19 cellular contexts compared by ENCODE assay signal in genomic region chr3:33579843-33580242, GRCh38.
DNase-seq lines count a peak whose midpoint lies in the region; ATAC-seq, FAIRE-seq and TF ChIP-seq lines count a peak whose summit lies in the region.
"Had no signal": no experiment of that assay in that cellular context is flagged by ENCODE, and none has a peak within 500 bp of the region (broad histone marks: within the 10 kb centered on the region; RNA-seq: fewer than 3 reads in every experiment).

No MANE protein-coding gene starts in this region.

- no peak overlapping the region for H2BK15ac ChIP-seq in H1 (ENCODE audit: low read length)

- peaks cover 29% of the 10 kb centered on the region for H3K36me3 ChIP-seq in cardiac muscle cell
- H3K36me3 ChIP-seq in HUES48 (ENCODE audit: control insufficient read depth, insufficient read depth, low read length): peaks cover 16% of the 10 kb centered on the region
- H3K36me3 ChIP-seq in H1 (ENCODE audit: control insufficient read depth in 2 of 4, insufficient read depth in 4 of 4, low read length in 3 of 4): peaks cover 0 to 15% (median 0%) of the 10 kb centered on the region in 4 experiments; a peak in 1 of 8 replicates
- H3K36me3 ChIP-seq: MG63 had no signal

- H3K27me3 ChIP-seq in cardiac muscle cell (no peaks in the 10 kb centered on the region), right cardiac atrium (ENCODE audit: control insufficient read depth, insufficient read depth) (no peaks in the 10 kb centered on the region), HUES48 (ENCODE audit: control insufficient read depth, insufficient read depth, low read length) (no peaks in the 10 kb centered on the region), H1 (replicated peaks in 1 of 4; ENCODE audit: control insufficient read depth in 3 of 4, extremely low read depth in 1 of 4, insufficient read depth in 3 of 4, low read length in 3 of 4) (no peaks in the 10 kb centered on the region)
- H3K27me3 ChIP-seq: MG63 had no signal

- no peak overlapping the region for H2AK5ac ChIP-seq in H1 (ENCODE audit: low read depth, low read length)

- H3K9me3 ChIP-seq in cardiac muscle cell (ENCODE audit: low read depth) (no peaks in the 10 kb centered on the region), right cardiac atrium (ENCODE audit: control insufficient read depth, low read length) (no peaks in the 10 kb centered on the region), HUES48 (ENCODE audit: control insufficient read depth, insufficient read depth, low read length) (no peaks in the 10 kb centered on the region), H1 (ENCODE audit: insufficient read depth in 2 of 2, low read depth in 1 of 2, low read length in 1 of 2) (no peaks in the 10 kb centered on the region)
- H3K9me3 ChIP-seq: MG63 had no signal

- peaks cover 17% of the 10 kb centered on the region for H3K36me3 Mint-ChIP-seq in nephron progenitor cell (ENCODE audit: low read depth)

- no peaks in the 10 kb centered on the region for H3K79me2 ChIP-seq in H1 (ENCODE audit: control insufficient read depth in 1 of 2, insufficient read depth in 2 of 2, low read length in 2 of 2)

- no peak overlapping the region for H4K8ac ChIP-seq in H1 (ENCODE audit: extremely low read depth, insufficient read depth, low read length)

- H3K27me3 Mint-ChIP-seq in nephron progenitor cell (ENCODE audit: low read depth, poor library complexity): no peaks in the 10 kb centered on the region

- H3K4me1 ChIP-seq in cardiac muscle cell (ENCODE audit: low read depth) (peaks cover 7% of the 10 kb centered on the region), right cardiac atrium (ENCODE audit: control insufficient read depth, insufficient read depth, low read length) (no peaks in the 10 kb centered on the region), HUES48 (ENCODE audit: control insufficient read depth, insufficient read depth, low read length) (peaks cover 64% of the 10 kb centered on the region), H1 (replicated peaks in 1 of 4; ENCODE audit: control insufficient read depth in 3 of 4, insufficient read depth in 4 of 4, low read length in 3 of 4) (peaks cover 4 to 25% (median 15%) of the 10 kb centered on the region in 4 experiments; a peak in 5 of 7 replicates)

- peak in 1 of 2 donors; percentile 14 for DNase-seq in cardiac muscle cell (ENCODE audit: low read depth in 1 of 2, low spot score in 1 of 2)
- DNase-seq in right cardiac atrium: no peak
- DNase-seq in H1 (ENCODE audit: low read depth in 1 of 2, low spot score in 2 of 2): no peak
- DNase-seq in nephron progenitor cell: no peak
- DNase-seq in AG08396 (ENCODE audit: low spot score): no peak
- DNase-seq in T-helper 2 cell: no peak
- DNase-seq: COR-L47, DMS153, HCEC 1CT, MG63, NCI-H1092, NCI-H146, NCI-H2081, NCI-H510A, NCI-H774, PC-9 had no signal

- no peak overlapping the region for H3K4ac ChIP-seq in H1 (replicated peaks; ENCODE audit: insufficient read length, low read depth, low read length)

- intact Hi-C loops in right cardiac atrium (cut with DNase I): no loop called here

- TF ChIP-seq RAD21 in H1 (IDR thresholded peaks at IDR 0.05 in 1 of 2, conservative IDR thresholded peaks at IDR 0.05 in 1 of 2; ENCODE audit: low read depth in 2 of 2, low read length in 2 of 2): no peak

- TF ChIP-seq POLR2A in H1 (IDR thresholded peaks at IDR 0.05; ENCODE audit: control extremely low read depth in 1 of 2, low read depth in 2 of 2, low read length in 2 of 2): no peak

- H3K18ac ChIP-seq in H1 (ENCODE audit: extremely low read depth, low read length): no peak overlapping the region

- WGBS in right cardiac atrium: 87% methylated on average over 2 of the region's 2 CpGs
- WGBS in H1 (ENCODE audit: extremely low coverage in 1 of 2, insufficient coverage in 1 of 2, insufficient read length in 1 of 2, insufficient replicate concordance in 2 of 2, low coverage in 1 of 2, low lambda C conversion rate in 2 of 2, missing lambda C conversion rate in 1 of 2), 2 experiments: 88% methylated on average over 2 of the region's 2 CpGs; no CpG with 5 or more reads in 1 of the 2 experiments

- no peak for ATAC-seq in right cardiac atrium
- no peak for ATAC-seq in HG02763 (IDR thresholded peaks at IDR 0.05; ENCODE audit: unreplicated experiment)
- ATAC-seq: SK-N-SH treated with all-trans-retinoic acid at 6 μM for 48 hours had no signal

- H3K27ac Mint-ChIP-seq in nephron progenitor cell: peak overlapping the region; percentile 48

- POLR2A ChIA-PET in H1 (lab: Charles Lee; ENCODE audit: partially characterized antibody): no interaction called here

- H3K4me2 ChIP-seq in H1 (ENCODE audit: insufficient read depth in 1 of 2, low read depth in 2 of 2, low read length in 2 of 2): 0 out of 4 replicates have a peak overlapping the region, but pooled peaks of 1 of the 2 experiments have one; percentile 7

- H3K27ac ChIP-seq in cardiac muscle cell (peak overlapping the region; percentile 11), right cardiac atrium (ENCODE audit: low read length) (no peak overlapping the region), HUES48 (ENCODE audit: low read depth, low read length) (peak overlapping the region; percentile 98), H1 (ENCODE audit: low read depth, low read length) (no peak overlapping the region)

- no peak overlapping the region for H4K91ac ChIP-seq in H1 (replicated peaks; ENCODE audit: insufficient read length, low read length)

- no peaks in the 10 kb centered on the region for H4K20me1 ChIP-seq in H1 (replicated peaks in 1 of 2; ENCODE audit: control insufficient read depth in 1 of 2, insufficient read depth in 2 of 2, low read length in 2 of 2)

- H3K4me3 Mint-ChIP-seq in nephron progenitor cell: no peak overlapping the region

- H3K4me3 ChIP-seq in cardiac muscle cell (no peak overlapping the region), right cardiac atrium (ENCODE audit: low read length) (no peak overlapping the region), HUES48 (ENCODE audit: low read depth, low read length) (peak overlapping the region; percentile 43; the same call in 1 of the 2 replicates), H1 (ENCODE audit: extremely low read depth in 1 of 4, insufficient read depth in 2 of 4, low read depth in 3 of 4, low read length in 4 of 4) (no peak overlapping the region)
- H3K4me3 ChIP-seq: MG63, PC-9 had no signal

- no peaks in the 10 kb centered on the region for H3K23me2 ChIP-seq in H1 (ENCODE audit: low read depth, low read length)

- H4K5ac ChIP-seq in H1 (ENCODE audit: insufficient read length, low read depth, low read length): no peak overlapping the region

- H3K9me3 Mint-ChIP-seq in nephron progenitor cell: no peaks in the 10 kb centered on the region

- no peaks in the 10 kb centered on the region for H3K79me1 ChIP-seq in H1 (ENCODE audit: low read depth, low read length)

- H2BK5ac ChIP-seq in H1 (ENCODE audit: low read depth, low read length): no peak overlapping the region

- H3K23ac ChIP-seq in H1 (ENCODE audit: insufficient read length): no peak overlapping the region

- peak overlapping the region; percentile 13; the same call in 1 of the 2 replicates for H2BK12ac ChIP-seq in H1 (ENCODE audit: low read depth, low read length)

- peaks cover 9% of the 10 kb centered on the region for H3K4me1 Mint-ChIP-seq in nephron progenitor cell

- TF ChIP-seq CTCF in cardiac muscle cell (IDR thresholded peaks at IDR 0.05; ENCODE audit: low read depth, low read length): no peak
- no peak for TF ChIP-seq CTCF in H1 (IDR thresholded peaks at IDR 0.05; ENCODE audit: control extremely low read depth in 1 of 3, insufficient read depth in 1 of 3, low read depth in 1 of 3, low read length in 3 of 3)
- TF ChIP-seq CTCF in nephron progenitor cell (IDR thresholded peaks at IDR 0.05): no peak

- CTCF ChIA-PET in H1 (lab: Charles Lee; ENCODE audit: partially characterized antibody): no interaction called here

- H3K9ac ChIP-seq in HUES48 (ENCODE audit: low read depth, low read length) (no peak overlapping the region), H1 (replicated peaks in 1 of 4; ENCODE audit: extremely low read depth in 1 of 4, low read depth in 3 of 4, low read length in 3 of 4) (no peak overlapping the region)

- H2AFZ ChIP-seq in H1 (ENCODE audit: low read length): no peak overlapping the region
- H2AFZ ChIP-seq: PC-9 had no signal

- no peak for TF ChIP-seq EP300 in H1 (IDR thresholded peaks at IDR 0.05; ENCODE audit: borderline replicate concordance in 1 of 2, low read depth in 2 of 2, low read length in 2 of 2)

- peak overlapping the region; percentile 49 for H3K14ac ChIP-seq in H1 (ENCODE audit: insufficient read length)

- no peak overlapping the region for H2BK20ac ChIP-seq in H1 (ENCODE audit: low read length)

- no peak overlapping the region for H2BK120ac ChIP-seq in H1 (replicated peaks; ENCODE audit: low read depth, low read length)

- FAIRE-seq in H1 (lab: Jason Lieb, UNC): no peak

- no peak overlapping the region for H3K56ac ChIP-seq in H1 (replicated peaks; ENCODE audit: insufficient read length, low read depth, low read length)

TF ChIP-seq in H1, 55 proteins besides CTCF, POLR2A, EP300 and RAD21 (continues in another document):
- TF ChIP-seq SIX5 (IDR thresholded peaks at IDR 0.05; ENCODE audit: low read depth, low read length) (no peak), GABPA (IDR thresholded peaks at IDR 0.05; ENCODE audit: borderline replicate concordance, insufficient read depth, low read length) (no peak), YY1 (IDR thresholded peaks at IDR 0.05; ENCODE audit: low read depth, low read length) (no peak), POU5F1 (IDR thresholded peaks at IDR 0.05; ENCODE audit: low read depth, low read length) (no peak), CREB1 (IDR thresholded peaks at IDR 0.05) (no peak), SIN3A (conservative IDR thresholded peaks at IDR 0.05 in 1 of 2, IDR thresholded peaks at IDR 0.05 in 1 of 2; ENCODE audit: low read depth in 1 of 2, low read length in 2 of 2) (no peak), KDM4A (IDR thresholded peaks at IDR 0.05; ENCODE audit: low read depth, low read length, severe bottlenecking) (no peak), CHD2 (IDR thresholded peaks at IDR 0.05; ENCODE audit: low read length) (no peak), BRCA1 (IDR thresholded peaks at IDR 0.05; ENCODE audit: low read depth, low read length) (no peak), JUN (IDR thresholded peaks at IDR 0.05; ENCODE audit: low read depth, low read length) (no peak), CHD1 (IDR thresholded peaks at IDR 0.05; ENCODE audit: low read depth, low read length) (no peak), HDAC6 (IDR thresholded peaks at IDR 0.05; ENCODE audit: low read depth, low read length) (no peak), TAF1 (IDR thresholded peaks at IDR 0.05; ENCODE audit: low read depth, low read length) (no peak), TEAD4 (IDR thresholded peaks at IDR 0.05; ENCODE audit: low read depth, low read length) (no peak), ASH2L (IDR thresholded peaks at IDR 0.05; ENCODE audit: low read length) (no peak), KDM5A (IDR thresholded peaks at IDR 0.05; ENCODE audit: low read length) (no peak)
- TF ChIP-seq, protein P1, sequence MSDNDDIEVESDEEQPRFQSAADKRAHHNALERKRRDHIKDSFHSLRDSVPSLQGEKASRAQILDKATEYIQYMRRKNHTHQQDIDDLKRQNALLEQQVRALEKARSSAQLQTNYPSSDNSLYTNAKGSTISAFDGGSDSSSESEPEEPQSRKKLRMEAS (IDR thresholded peaks at IDR 0.05): no peak

Comparison
In these comparisons a context has a peak if more than half of its experiments do, and no peak if none do; other contexts are left out.
1. H3K27ac ChIP-seq: peak in cardiac muscle cell (single experiment) and HUES48 (single experiment); none in right cardiac atrium (single experiment) and H1 (single experiment).